20 cellular contexts compared by ENCODE assay signal in genomic region chr13:45215392-45216077, GRCh38. TPM values are rescaled to one million over a fixed set of nuclear protein-coding genes. Genes with fewer than 3 reads are reported as not detected.
DNase-seq lines count a peak whose midpoint lies in the region; ATAC-seq and TF ChIP-seq lines count a peak whose summit lies in the region.
"Had no signal": no experiment of that assay in that cellular context is flagged by ENCODE, and none has a peak within 500 bp of the region (broad histone marks: within the 10 kb centered on the region; RNA-seq: fewer than 3 reads in every experiment).

No MANE protein-coding gene starts in this region.

- no peak for ATAC-seq in HCT116
- ATAC-seq in stimulated activated memory B cell treated with anti-CD40 and anti-IgM and Interleukin-4, amounts not matched to agents 10 μg/mL and 1 μg/mL and 100 μg/mL, for 72 hours = no peak
- ATAC-seq: HepG2, Panc1 had no signal

- no peaks in the 10 kb centered on the region for H3K9me3 Mint-ChIP-seq in activated T-helper 1 cell treated with anti-CD3 and anti-CD28 coated beads, Interleukin-12 subunit alpha, Interleukin-12 subunit beta, Interleukin-2, Interleukin-4 antibody, amounts not matched to agents 30 ng/mL and 10 ng/mL and 1 ng/mL, durations not matched to agents 14 hours and 24 hours and 36 hours
- H3K9me3 Mint-ChIP-seq in stimulated activated memory B cell treated with anti-CD40 and anti-IgM and Interleukin-4, amounts not matched to agents 10 μg/mL and 1 μg/mL and 100 μg/mL, for 72 hours = no peaks in the 10 kb centered on the region
- H3K9me3 Mint-ChIP-seq: CD4-positive, alpha-beta memory T cell had no signal

- peaks cover 47% of the 10 kb centered on the region for H3K79me2 ChIP-seq in HCT116 (ENCODE audit: insufficient read depth, low read length)
- H3K79me2 ChIP-seq in SK-N-SH (ENCODE audit: insufficient read depth) = peaks cover 9% of the 10 kb centered on the region; the same call in 1 of the 2 replicates
- H3K79me2 ChIP-seq in smooth muscle cell (ENCODE audit: low read depth) = no peaks in the 10 kb centered on the region

- H4K20me1 ChIP-seq in HCT116 (ENCODE audit: insufficient read depth) (no peaks in the 10 kb centered on the region), SK-N-SH (ENCODE audit: insufficient read depth) (no peaks in the 10 kb centered on the region), smooth muscle cell (ENCODE audit: low read depth) (no peaks in the 10 kb centered on the region)

- H3K4me1 ChIP-seq in HCT116 (ENCODE audit: control insufficient read depth in 1 of 2, insufficient read depth in 2 of 2, low read length in 2 of 2) = peaks cover 33 to 63% of the 10 kb centered on the region in 2 experiments
- peaks cover 3 to 30% of the 10 kb centered on the region in 2 experiments; a peak in 3 of 4 replicates for H3K4me1 ChIP-seq in SK-N-SH (ENCODE audit: control insufficient read depth in 1 of 2, insufficient read depth in 2 of 2, low read depth in 1 of 2, low read length in 1 of 2)
- H3K4me1 ChIP-seq in smooth muscle cell (ENCODE audit: low read depth) = peaks cover 15% of the 10 kb centered on the region
- H3K4me1 ChIP-seq: BE2C had no signal

- peaks cover 11% of the 10 kb centered on the region for H3K36me3 Mint-ChIP-seq in activated T-helper 1 cell treated with anti-CD3 and anti-CD28 coated beads, Interleukin-12 subunit alpha, Interleukin-12 subunit beta, Interleukin-2, Interleukin-4 antibody, amounts not matched to agents 30 ng/mL and 10 ng/mL and 1 ng/mL, durations not matched to agents 14 hours and 24 hours and 36 hours (ENCODE audit: low read depth)
- peaks cover 39% of the 10 kb centered on the region for H3K36me3 Mint-ChIP-seq in stimulated activated memory B cell treated with anti-CD40 and anti-IgM and Interleukin-4, amounts not matched to agents 10 μg/mL and 1 μg/mL and 100 μg/mL, for 72 hours

- DNase-seq in HCT116 (ENCODE audit: low read depth, low spot score) = no peak
- DNase-seq in activated T-helper 1 cell treated with anti-CD3 and anti-CD28 coated beads, Interleukin-12 subunit alpha, Interleukin-12 subunit beta, Interleukin-2, Interleukin-4 antibody, amounts not matched to agents 30 ng/mL and 10 ng/mL and 1 ng/mL, durations not matched to agents 14 hours and 24 hours and 36 hours (ENCODE audit: low spot score) = no peak
- peak; percentile 49 for DNase-seq in myocyte (ENCODE audit: low read depth)
- DNase-seq in SK-N-SH = no peak
- DNase-seq in smooth muscle cell (lab: John Stamatoyannopoulos, UW; ENCODE audit: unreplicated experiment) = no peak
- no peak for DNase-seq in EL
- DNase-seq: BE2C; CD4-positive, alpha-beta memory T cell; DND-41; GOT3; MG63; NCI-H1105; NCI-H187; NCI-H446; NCI-H774; SHP77 treated with DMSO at 0.1 percent for 48 hours had no signal

- H3K9me3 ChIP-seq in HCT116 (ENCODE audit: control insufficient read depth in 1 of 2, insufficient read depth in 1 of 2, low read depth in 1 of 2, low read length in 2 of 2) = no peaks in the 10 kb centered on the region
- no peaks in the 10 kb centered on the region for H3K9me3 ChIP-seq in SK-N-SH
- no peaks in the 10 kb centered on the region for H3K9me3 ChIP-seq in smooth muscle cell (replicated peaks; ENCODE audit: low read depth)
- H3K9me3 ChIP-seq: BE2C, MG63 had no signal

- RAD21 ChIA-PET in HCT116 (lab: Charles Lee; ENCODE audit: low non-redundant PET in 1 of 2, low total read pairs in 2 of 2, uncharacterized antibody in 2 of 2, unreplicated experiment in 2 of 2) = no interaction called here

- H3K36me3 ChIP-seq in HCT116 (ENCODE audit: control insufficient read depth in 1 of 2, insufficient read depth in 2 of 2, low read length in 2 of 2) (no peaks in the 10 kb centered on the region), SK-N-SH (replicated peaks in 1 of 2; ENCODE audit: control insufficient read depth in 1 of 2, insufficient read depth in 2 of 2, low read length in 1 of 2) (peaks cover 2 to 7% of the 10 kb centered on the region in 2 experiments), smooth muscle cell (ENCODE audit: low read depth) (no peaks in the 10 kb centered on the region)
- H3K36me3 ChIP-seq: BE2C had no signal

- peak overlapping the region; percentile 34 for H3K27ac Mint-ChIP-seq in activated T-helper 1 cell treated with anti-CD3 and anti-CD28 coated beads, Interleukin-12 subunit alpha, Interleukin-12 subunit beta, Interleukin-2, Interleukin-4 antibody, amounts not matched to agents 30 ng/mL and 10 ng/mL and 1 ng/mL, durations not matched to agents 14 hours and 24 hours and 36 hours
- peak overlapping the region; percentile 45 for H3K27ac Mint-ChIP-seq in stimulated activated memory B cell treated with anti-CD40 and anti-IgM and Interleukin-4, amounts not matched to agents 10 μg/mL and 1 μg/mL and 100 μg/mL, for 72 hours

- intact Hi-C loops in HCT116 (cut with micrococcal nuclease) = no loop called here
- intact Hi-C loops in activated T-helper 1 cell treated with anti-CD3 and anti-CD28 coated beads, Interleukin-12 subunit alpha, Interleukin-12 subunit beta, Interleukin-2, Interleukin-4 antibody, amounts not matched to agents 30 ng/mL and 10 ng/mL and 1 ng/mL, durations not matched to agents 14 hours and 24 hours and 36 hours (cut with micrococcal nuclease) = no loop called here

- POLR2A ChIA-PET in HCT116 (lab: Charles Lee) = no interaction called here
- POLR2A ChIA-PET in SK-N-SH (lab: Yijun Ruan, JAX) = no interaction called here

- H3K27ac ChIP-seq in HCT116 (ENCODE audit: low read depth, low read length) (no peak overlapping the region), SK-N-SH (ENCODE audit: low read depth in 2 of 2, low read length in 1 of 2) (no peak overlapping the region), smooth muscle cell (ENCODE audit: low read depth) (no peak overlapping the region)
- H3K27ac ChIP-seq: KMS-11 had no signal

- no peak for TF ChIP-seq POLR2A in HCT116 (IDR thresholded peaks at IDR 0.05; ENCODE audit: borderline replicate concordance, extremely low read depth, insufficient read depth, insufficient read length)

- BruUV-seq in HCT116 (replicated peaks; lab: Mats Ljungman, UMichigan) = no TSS peak

- H3K9ac ChIP-seq in HCT116 (ENCODE audit: low read length) = no peak overlapping the region
- H3K9ac ChIP-seq in SK-N-SH = no peak overlapping the region
- H3K9ac ChIP-seq in smooth muscle cell (ENCODE audit: low read depth) = no peak overlapping the region
- H3K9ac ChIP-seq: KMS-11 had no signal

- no peak overlapping the region for H3K4me3 Mint-ChIP-seq in activated T-helper 1 cell treated with anti-CD3 and anti-CD28 coated beads, Interleukin-12 subunit alpha, Interleukin-12 subunit beta, Interleukin-2, Interleukin-4 antibody, amounts not matched to agents 30 ng/mL and 10 ng/mL and 1 ng/mL, durations not matched to agents 14 hours and 24 hours and 36 hours
- H3K4me3 Mint-ChIP-seq in stimulated activated memory B cell treated with anti-CD40 and anti-IgM and Interleukin-4, amounts not matched to agents 10 μg/mL and 1 μg/mL and 100 μg/mL, for 72 hours = no peak overlapping the region
- H3K4me3 Mint-ChIP-seq: CD4-positive, alpha-beta memory T cell had no signal

- no peak for TF ChIP-seq RAD21 in HCT116 (IDR thresholded peaks at IDR 0.05; ENCODE audit: low read depth)
- no peak for TF ChIP-seq RAD21 in SK-N-SH (IDR thresholded peaks at IDR 0.05; ENCODE audit: low read length)

- H3K4me2 ChIP-seq in HCT116 (ENCODE audit: low read length) (0 out of 2 replicates have a peak overlapping the region, but pooled peaks have one; percentile 62), SK-N-SH (no peak overlapping the region), smooth muscle cell (no peak overlapping the region)
- H3K4me2 ChIP-seq: KMS-11 had no signal

- no peak for TF ChIP-seq EP300 in SK-N-SH (IDR thresholded peaks at IDR 0.05; ENCODE audit: borderline replicate concordance in 1 of 2, low read depth in 1 of 2, low read length in 1 of 2)

- H3K27me3 Mint-ChIP-seq in activated T-helper 1 cell treated with anti-CD3 and anti-CD28 coated beads, Interleukin-12 subunit alpha, Interleukin-12 subunit beta, Interleukin-2, Interleukin-4 antibody, amounts not matched to agents 30 ng/mL and 10 ng/mL and 1 ng/mL, durations not matched to agents 14 hours and 24 hours and 36 hours (ENCODE audit: insufficient read depth) = no peaks in the 10 kb centered on the region
- no peaks in the 10 kb centered on the region for H3K27me3 Mint-ChIP-seq in stimulated activated memory B cell treated with anti-CD40 and anti-IgM and Interleukin-4, amounts not matched to agents 10 μg/mL and 1 μg/mL and 100 μg/mL, for 72 hours
- H3K27me3 Mint-ChIP-seq: CD4-positive, alpha-beta memory T cell had no signal

- H3K4me1 Mint-ChIP-seq in activated T-helper 1 cell treated with anti-CD3 and anti-CD28 coated beads, Interleukin-12 subunit alpha, Interleukin-12 subunit beta, Interleukin-2, Interleukin-4 antibody, amounts not matched to agents 30 ng/mL and 10 ng/mL and 1 ng/mL, durations not matched to agents 14 hours and 24 hours and 36 hours (ENCODE audit: low read depth) = peaks cover 16% of the 10 kb centered on the region
- peaks cover 14% of the 10 kb centered on the region for H3K4me1 Mint-ChIP-seq in stimulated activated memory B cell treated with anti-CD40 and anti-IgM and Interleukin-4, amounts not matched to agents 10 μg/mL and 1 μg/mL and 100 μg/mL, for 72 hours

- 96% methylated on average over 9 of the region's 9 CpGs for WGBS in SK-N-SH (ENCODE audit: low lambda C conversion rate)
- WGBS in smooth muscle cell (ENCODE audit: low lambda C conversion rate) = 85% methylated on average over 9 of the region's 9 CpGs

- no peak for TF ChIP-seq CTCF in HCT116 (IDR thresholded peaks at IDR 0.05 in 2 of 3, conservative IDR thresholded peaks at IDR 0.05 in 1 of 3; ENCODE audit: borderline replicate concordance in 1 of 3, insufficient read depth in 1 of 3, low read depth in 2 of 3, low read length in 2 of 3)
- no peak for TF ChIP-seq CTCF in SK-N-SH (IDR thresholded peaks at IDR 0.05)
- no peak for TF ChIP-seq CTCF in smooth muscle cell (IDR thresholded peaks at IDR 0.05; ENCODE audit: borderline replicate concordance, insufficient read depth, poor library complexity, severe bottlenecking)

- H3K9me2 ChIP-seq in HCT116 (ENCODE audit: insufficient read depth) = no peaks in the 10 kb centered on the region
- no peaks in the 10 kb centered on the region for H3K9me2 ChIP-seq in SK-N-SH

- H2AFZ ChIP-seq in HCT116 (ENCODE audit: low read depth, low read length, poor library complexity, severe bottlenecking) (no peak overlapping the region), SK-N-SH (ENCODE audit: low read depth) (no peak overlapping the region), smooth muscle cell (ENCODE audit: low read depth) (no peak overlapping the region)

- CTCF ChIA-PET in HCT116 (lab: Charles Lee) (no interaction called here), SK-N-SH (lab: Yijun Ruan, JAX) (no interaction called here)

- H3K27me3 ChIP-seq in HCT116 (ENCODE audit: insufficient read depth, low read length) (no peaks in the 10 kb centered on the region), SK-N-SH (ENCODE audit: insufficient read depth) (no peaks in the 10 kb centered on the region), smooth muscle cell (ENCODE audit: low read depth) (no peaks in the 10 kb centered on the region)
- H3K27me3 ChIP-seq: BE2C, MG63 had no signal

- no peak overlapping the region for H3K4me3 ChIP-seq in HCT116 (replicated peaks in 1 of 2; ENCODE audit: low read depth in 1 of 2, low read length in 2 of 2)
- H3K4me3 ChIP-seq in SK-N-SH (ENCODE audit: low read depth in 2 of 2, low read length in 1 of 2) = no peak overlapping the region
- H3K4me3 ChIP-seq in smooth muscle cell = no peak overlapping the region
- H3K4me3 ChIP-seq: MG63 had no signal

- H3F3A ChIP-seq in SK-N-SH (replicated peaks; ENCODE audit: insufficient read depth) (peaks cover 15% of the 10 kb centered on the region), smooth muscle cell (ENCODE audit: low read depth) (no peaks in the 10 kb centered on the region)

RNA-seq across cellular contexts. Expression of gene KCTD4, which starts 14.7 kb away (rescaled TPM):
- total RNA-seq in HCT116 (2021; ENCODE audit: unreplicated experiment) (not detected), myocyte (not detected in 2 replicates), smooth muscle cell (not detected in 2 replicates)
- not detected in 2 replicates for polyA plus RNA-seq in HCT116 (2012)
- not detected in 2 replicates for total RNA-seq in activated T-helper 1 cell treated with anti-CD3 and anti-CD28 coated beads, Interleukin-12 subunit alpha, Interleukin-12 subunit beta, Interleukin-2, Interleukin-4 antibody, amounts not matched to agents 30 ng/mL and 10 ng/mL and 1 ng/mL, durations not matched to agents 14 hours and 24 hours and 36 hours
- polyA plus RNA-seq in myocyte (2012) = 1.6 TPM
- polyA plus RNA-seq in SK-N-SH (2012; rRNA removed) (0.56 and 1.3 TPM in 2 replicates), smooth muscle cell (0.46 TPM in 1 of 2 replicates, not detected in the other)
- 1.2 and 1.7 TPM in 2 replicates for polyA plus RNA-seq in SK-N-SH (2012; cell fraction: cytosol; rRNA removed)
- polyA plus RNA-seq in SK-N-SH (2012; cell fraction: nucleus; rRNA removed) = 1.2 and 1.4 TPM in 2 replicates
- total RNA-seq: CD4-positive, alpha-beta memory T cell; HepG2 had no signal
- polyA plus RNA-seq: HepG2 had no signal
